In genomic region chr12:49389092-49389703, GRCh38 we compare ENCODE assay signal across 10 cellular contexts. TPM values are rescaled to one million over a fixed set of nuclear protein-coding genes. Genes with fewer than 3 reads are reported as not detected.
DNase-seq lines count a peak whose midpoint lies in the region; ATAC-seq, FAIRE-seq and TF ChIP-seq lines count a peak whose summit lies in the region.
"Had no signal": no experiment of that assay in that cellular context is flagged by ENCODE, and none has a peak within 500 bp of the region (broad histone marks: within the 10 kb centered on the region; RNA-seq: fewer than 3 reads in every experiment).

No MANE protein-coding gene starts in this region.

- FAIRE-seq in frontal cortex (lab: Jason Lieb, UNC) = no peak

- no peaks in the 10 kb centered on the region for H3K4me1 ChIP-seq in CD4-positive, alpha-beta memory T cell (ENCODE audit: insufficient read depth, low read length)
- H3K4me1 ChIP-seq in psoas muscle (peaks cover 6% of the 10 kb centered on the region), mesenchymal stem cell (ENCODE audit: control insufficient read depth, insufficient read depth, low read depth, low read length) (no peaks in the 10 kb centered on the region)
- H3K4me1 ChIP-seq: tibial nerve had no signal

- no peak overlapping the region for H2BK120ac ChIP-seq in mesenchymal stem cell (ENCODE audit: low read depth, low read length)

- H3K4me2 ChIP-seq in mesenchymal stem cell (ENCODE audit: low read length, poor library complexity, severe bottlenecking) = no peak overlapping the region

- H3K4me3 Mint-ChIP-seq in CD4-positive, alpha-beta memory T cell = peak overlapping the region in 7 of 8 donors; percentile 1 to 69 (median 49)
- peak overlapping the region; percentile 10 for H3K4me3 Mint-ChIP-seq in central memory CD8-positive, alpha-beta T cell

- H2AFZ ChIP-seq in mesenchymal stem cell (ENCODE audit: low read depth, low read length) = no peak overlapping the region

- H3K18ac ChIP-seq in mesenchymal stem cell (ENCODE audit: low read depth in 1 of 2, low read length in 2 of 2) = no peak overlapping the region

- H2BK5ac ChIP-seq in mesenchymal stem cell (ENCODE audit: low read depth, low read length, poor library complexity, severe bottlenecking) = no peak overlapping the region

- no peak overlapping the region for H3K9ac ChIP-seq in mesenchymal stem cell (ENCODE audit: low read length)

- DNase-seq in CD4-positive, alpha-beta memory T cell = peak; percentile 38 to 65 (median 51)
- DNase-seq in activated CD4-positive, alpha-beta T cell treated with anti-CD3 and anti-CD28 coated beads for 24 hours (ENCODE audit: low read depth in 2 of 2) = peak; percentile 38 to 45
- DNase-seq in central memory CD8-positive, alpha-beta T cell (ENCODE audit: low spot score in 2 of 2) = peak; percentile 35 to 40
- peak; percentile 36 to 64 for DNase-seq in psoas muscle
- DNase-seq in midbrain (lab: John Stamatoyannopoulos, UW) = no peak
- DNase-seq in mesenchymal stem cell = no peak
- DNase-seq in frontal cortex (ENCODE audit: low spot score in 2 of 2) = no peak

- H2BK15ac ChIP-seq in mesenchymal stem cell (ENCODE audit: low read depth, poor library complexity, severe bottlenecking) = no peak overlapping the region

- CTCF ChIA-PET in CD4-positive, alpha-beta memory T cell (lab: Charles Lee; ENCODE audit: partially characterized antibody) = interaction anchor here (0.6 to 1.6 kb wide), 10 partner anchors 8 to 125 kb away, joined by 3 to 9 read pairs (median 4); partner anchors contain the start of gene SPATS2

- H3K23ac ChIP-seq in mesenchymal stem cell (ENCODE audit: low read length in 2 of 2) = peak overlapping the region in 1 of 2 experiments; percentile 26

- 76 to 82% (median 79%) methylated on average over 30 of the region's 30 CpGs for WGBS in psoas muscle, 3 donors
- 73% methylated on average over 30 of the region's 30 CpGs for WGBS in mesenchymal stem cell

- no peak overlapping the region for H3K14ac ChIP-seq in mesenchymal stem cell (ENCODE audit: low read length in 2 of 2)

- no peaks in the 10 kb centered on the region for H3K27me3 Mint-ChIP-seq in CD4-positive, alpha-beta memory T cell
- H3K27me3 Mint-ChIP-seq in central memory CD8-positive, alpha-beta T cell = no peaks in the 10 kb centered on the region

- no peak overlapping the region for H4K91ac ChIP-seq in mesenchymal stem cell (ENCODE audit: low read length)

- H3K27me3 ChIP-seq in CD4-positive, alpha-beta memory T cell (ENCODE audit: insufficient read depth, low read length) = no peaks in the 10 kb centered on the region
- H3K27me3 ChIP-seq in psoas muscle (ENCODE audit: insufficient read depth in 3 of 3, low read length in 2 of 3) (no peaks in the 10 kb centered on the region), mesenchymal stem cell (ENCODE audit: control insufficient read depth in 1 of 2, insufficient read depth in 1 of 2, low read length in 2 of 2) (no peaks in the 10 kb centered on the region)
- H3K27me3 ChIP-seq: SJSA1, tibial nerve had no signal

- H3K27ac ChIP-seq in CD4-positive, alpha-beta memory T cell (ENCODE audit: low read depth, low read length) = no peak overlapping the region
- H3K27ac ChIP-seq in psoas muscle (no peak overlapping the region), mesenchymal stem cell (ENCODE audit: low read length, poor library complexity, severe bottlenecking) (no peak overlapping the region)
- H3K27ac ChIP-seq: SJSA1, tibial nerve had no signal

- H3K9me3 Mint-ChIP-seq in CD4-positive, alpha-beta memory T cell = peaks cover 0 to 1% (median 0%) of the 10 kb centered on the region in 8 donors
- no peaks in the 10 kb centered on the region for H3K9me3 Mint-ChIP-seq in central memory CD8-positive, alpha-beta T cell

- H3K36me3 ChIP-seq in CD4-positive, alpha-beta memory T cell (ENCODE audit: insufficient read depth, low read length) = no peaks in the 10 kb centered on the region
- H3K36me3 ChIP-seq in psoas muscle (ENCODE audit: insufficient read depth in 1 of 2, low read depth in 1 of 2) = no peaks in the 10 kb centered on the region
- peaks cover 4 to 5% of the 10 kb centered on the region in 2 experiments for H3K36me3 ChIP-seq in mesenchymal stem cell (ENCODE audit: control insufficient read depth in 1 of 2, insufficient read depth in 2 of 2, low read depth in 1 of 2, low read length in 2 of 2)
- H3K36me3 ChIP-seq: tibial nerve had no signal

- H2BK12ac ChIP-seq in mesenchymal stem cell (ENCODE audit: low read length in 2 of 2) = no peak overlapping the region

- peaks cover 4 to 10% (median 5%) of the 10 kb centered on the region in 4 donors for H3K4me1 Mint-ChIP-seq in CD4-positive, alpha-beta memory T cell
- H3K4me1 Mint-ChIP-seq in central memory CD8-positive, alpha-beta T cell = no peaks in the 10 kb centered on the region

- no peaks in the 10 kb centered on the region for H3K9me3 ChIP-seq in CD4-positive, alpha-beta memory T cell (ENCODE audit: control insufficient read depth in 1 of 2, low read length in 2 of 2)
- H3K9me3 ChIP-seq in psoas muscle (no peaks in the 10 kb centered on the region), mesenchymal stem cell (ENCODE audit: control insufficient read depth, low read length) (no peaks in the 10 kb centered on the region)
- H3K9me3 ChIP-seq: SJSA1, tibial nerve had no signal

- TF ChIP-seq CTCF in psoas muscle (IDR thresholded peaks at IDR 0.05) = no peak

- H4K8ac ChIP-seq in mesenchymal stem cell (ENCODE audit: low read length) = no peak overlapping the region

- no peak overlapping the region for H3K4ac ChIP-seq in mesenchymal stem cell (ENCODE audit: low read depth in 1 of 2, low read length in 2 of 2)

- POLR2A ChIA-PET in CD4-positive, alpha-beta memory T cell (lab: Charles Lee; ENCODE audit: partially characterized antibody) = interaction anchor here (1.2 kb wide), 1 partner anchor 22 kb away, joined by 9 read pairs; the partner anchor contains the start of gene SPATS2

- H3K79me1 ChIP-seq in mesenchymal stem cell (replicated peaks; ENCODE audit: low read length, poor library complexity, severe bottlenecking) = peaks cover 16% of the 10 kb centered on the region

- intact Hi-C loops in CD4-positive, alpha-beta memory T cell (cut with micrococcal nuclease) = loop anchor here (1.0 kb wide), 1 partner anchor 31 kb away; no protein-coding TSS in a partner anchor
- intact Hi-C loops in psoas muscle (cut with DNase I) = no loop called here

- no peak overlapping the region for H2AK5ac ChIP-seq in mesenchymal stem cell (ENCODE audit: low read length, severe bottlenecking)

- peak overlapping the region in 1 of 7 donors; percentile 6 for H3K27ac Mint-ChIP-seq in CD4-positive, alpha-beta memory T cell
- no peak overlapping the region for H3K27ac Mint-ChIP-seq in central memory CD8-positive, alpha-beta T cell (ENCODE audit: low read depth)

- H3K36me3 Mint-ChIP-seq in CD4-positive, alpha-beta memory T cell = peaks cover 0 to 2% of the 10 kb centered on the region in 2 donors
- H3K36me3 Mint-ChIP-seq in central memory CD8-positive, alpha-beta T cell (ENCODE audit: insufficient read depth) = peaks cover 4% of the 10 kb centered on the region

- ATAC-seq in central memory CD8-positive, alpha-beta T cell (replicated peaks; ENCODE audit: extremely low read depth, poor library complexity, severe bottlenecking) = peak; percentile 88
- ATAC-seq in psoas muscle (peak in 3 of 4 donors; percentile 59 to 84 (median 76)), GM21390 (IDR thresholded peaks at IDR 0.05; ENCODE audit: unreplicated experiment) (no peak)

- H3K4me3 ChIP-seq in CD4-positive, alpha-beta memory T cell (ENCODE audit: low read length in 2 of 2) = no peak overlapping the region
- H3K4me3 ChIP-seq in psoas muscle = no peak overlapping the region
- H3K4me3 ChIP-seq in mesenchymal stem cell (ENCODE audit: insufficient read depth in 1 of 2, low read depth in 1 of 2, low read length in 2 of 2) = no peak overlapping the region
- H3K4me3 ChIP-seq: SJSA1, tibial nerve had no signal

RNA-seq across cellular contexts. Expression of gene SPATS2, which starts 21.9 kb away (rescaled TPM):
- 1 to 10 TPM; 4.9 to 7.8 TPM for total RNA-seq in CD4-positive, alpha-beta memory T cell
- polyA plus RNA-seq in CD4-positive, alpha-beta memory T cell = 1 to 10 TPM; 4.3 to 5.2 TPM
- total RNA-seq in psoas muscle (10 to 100 TPM in 2 of 4 donors, 1 to 10 TPM in 2; 5.0 to 10.6 (median 9.7) TPM), frontal cortex (50.5 TPM)
- 10 to 100 TPM in 1 of 3 donors, 1 to 10 TPM in 2; 4.4 to 10.1 (median 6.2) TPM for polyA plus RNA-seq in psoas muscle
- polyA plus RNA-seq in mesenchymal stem cell (2013, experiment 1 of 2) = 42.1 TPM
- polyA plus RNA-seq in mesenchymal stem cell (2013, experiment 2 of 2) = 43.0 TPM

RNA-seq across cellular contexts. Expression of gene DNAJC22, which starts 42.5 kb away (rescaled TPM):
- total RNA-seq in CD4-positive, alpha-beta memory T cell = not detected
- polyA plus RNA-seq in CD4-positive, alpha-beta memory T cell = not detected
- total RNA-seq in psoas muscle = under 1 TPM in 1 of 4 donors, not detected in 3; 0.08 TPM
- polyA plus RNA-seq in psoas muscle = under 1 TPM in 1 of 3 donors, not detected in 2; 0.03 TPM
- 1.6 TPM for polyA plus RNA-seq in mesenchymal stem cell (2013, experiment 1 of 2)
- 1.8 TPM for polyA plus RNA-seq in mesenchymal stem cell (2013, experiment 2 of 2)
- under 0.01 TPM for total RNA-seq in frontal cortex
- total RNA-seq: tibial nerve had no signal

RNA-seq across cellular contexts. Expression of gene C1QL4, which starts 52.2 kb away (rescaled TPM):
- not detected for total RNA-seq in CD4-positive, alpha-beta memory T cell
- not detected for polyA plus RNA-seq in CD4-positive, alpha-beta memory T cell
- not detected for total RNA-seq in psoas muscle
- not detected for polyA plus RNA-seq in psoas muscle
- polyA plus RNA-seq in mesenchymal stem cell (2013, experiment 1 of 2) = not detected
- not detected for polyA plus RNA-seq in mesenchymal stem cell (2013, experiment 2 of 2)
- 0.41 TPM for total RNA-seq in frontal cortex
- total RNA-seq: tibial nerve had no signal

Comparison
In these comparisons a context has a peak if more than half of its experiments do, and no peak if none do; other contexts are left out.
1. DNase-seq: peak in CD4-positive, alpha-beta memory T cell (5 of 5), activated CD4-positive, alpha-beta T cell treated with anti-CD3 and anti-CD28 coated beads for 24 hours (2 of 2), central memory CD8-positive, alpha-beta T cell (2 of 2) and psoas muscle (2 of 2); none in midbrain (single experiment), mesenchymal stem cell (single experiment) and frontal cortex (0 of 2).